In the genomic region with DNA sequence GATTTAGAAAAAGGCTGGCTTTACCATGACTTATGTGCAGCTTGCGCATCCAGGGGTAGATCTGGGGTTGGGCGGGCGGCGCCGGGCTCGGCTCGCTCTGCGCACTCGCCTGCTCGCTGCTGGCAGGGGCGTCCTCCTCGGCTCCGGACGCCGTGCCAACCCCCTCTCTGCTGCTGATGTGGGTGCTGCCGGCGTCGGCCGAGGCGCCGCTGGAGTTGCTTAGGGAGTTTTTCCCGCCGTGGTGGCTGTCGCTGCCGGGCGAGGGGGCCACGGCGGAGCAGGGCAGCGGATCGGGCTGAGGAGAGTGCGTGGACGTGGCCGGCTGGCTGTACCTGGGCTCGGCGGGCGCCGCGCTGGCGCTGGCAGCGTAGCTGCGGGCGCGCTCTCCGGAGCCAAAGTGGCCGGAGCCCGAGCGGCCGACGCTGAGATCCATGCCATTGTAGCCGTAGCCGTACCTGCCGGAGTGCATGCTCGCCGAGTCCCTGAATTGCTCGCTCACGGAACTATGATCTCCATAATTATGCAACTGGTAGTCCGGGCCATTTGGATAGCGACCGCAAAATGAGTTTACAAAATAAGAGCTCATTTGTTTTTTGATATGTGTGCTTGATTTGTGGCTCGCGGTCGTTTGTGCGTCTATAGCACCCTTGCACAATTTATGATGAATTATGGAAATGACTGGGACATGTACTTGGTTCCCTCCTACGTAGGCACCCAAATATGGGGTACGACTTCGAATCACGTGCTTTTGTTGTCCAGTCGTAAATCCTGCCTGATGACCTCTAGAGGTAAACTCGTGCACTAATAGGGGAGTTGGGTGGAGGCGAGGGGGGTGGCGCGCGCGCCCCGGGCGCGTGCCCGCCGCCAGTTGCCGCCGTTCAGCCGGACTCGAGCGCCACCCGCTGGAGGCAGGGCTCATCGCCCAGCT, we compare ENCODE assay signal across 8 cellular contexts. TPM values are rescaled to one million over a fixed set of nuclear protein-coding genes. Genes with fewer than 3 reads are reported as not detected.
DNase-seq lines count a peak whose midpoint lies in the region; ATAC-seq, FAIRE-seq and TF ChIP-seq lines count a peak whose summit lies in the region.

A gene (minus strand): TSS at position 660 of the 928 bp plus-strand sequence. CDS start 74 bp downstream, at position 586.

- peak within 1 kb of the TSS; percentile 29 to 84 (median 65) for H3K4me3 ChIP-seq in endothelial cell of umbilical vein (replicated peaks in 1 of 3; ENCODE audit: insufficient read depth in 1 of 3, low read depth in 1 of 3, low read length in 3 of 3)
- H3K4me3 ChIP-seq in mucosa of stomach (ENCODE audit: low read length) = peak within 1 kb of the TSS; percentile 78

- BruUV-seq in endothelial cell of umbilical vein (replicated peaks; lab: Mats Ljungman, UMichigan) = TSS peak; percentile 12

- intact Hi-C loops in endothelial cell of umbilical vein (cut with micrococcal nuclease) = loop anchor here (1.0 to 5.0 kb wide), 6 partner anchors 18 to 1286 kb away; no protein-coding TSS in a partner anchor

- dilution Hi-C loops in endothelial cell of umbilical vein (cut with MboI; ENCODE audit: extremely low pct_ligation_motif_present, low sequenced_read_pairs) = no loop called here

- H3K36me3 ChIP-seq in endothelial cell of umbilical vein (ENCODE audit: control insufficient read depth in 2 of 2, extremely low read depth in 1 of 2, insufficient read depth in 2 of 2, low read length in 2 of 2) = peaks cover 0 to 19% of the 10 kb centered on the region in 2 experiments
- no peaks in the 10 kb centered on the region for H3K36me3 ChIP-seq in mucosa of stomach (ENCODE audit: control insufficient read depth, insufficient read depth, low read length)

- peaks cover 97% of the 10 kb centered on the region for H3K79me2 ChIP-seq in endothelial cell of umbilical vein (ENCODE audit: control insufficient read depth, insufficient read depth, low read length)

- no peaks in the 10 kb centered on the region for H3K9me1 ChIP-seq in endothelial cell of umbilical vein (replicated peaks; ENCODE audit: control insufficient read depth, extremely low read depth, insufficient read depth, low read length)

- FAIRE-seq in endothelial cell of umbilical vein (lab: Jason Lieb, UNC) = peak; percentile 94

- no peaks in the 10 kb centered on the region for H3K27me3 ChIP-seq in endothelial cell of umbilical vein (ENCODE audit: control insufficient read depth in 2 of 2, insufficient read depth in 2 of 2, low read length in 2 of 2)
- peaks cover 49% of the 10 kb centered on the region for H3K27me3 ChIP-seq in mucosa of stomach (ENCODE audit: control insufficient read depth, insufficient read depth, low read length)

- DNase-seq in NCI-H524 treated with DMSO at 0.1 percent for 48 hours (lab: John Stamatoyannopoulos, UW) (peak; percentile 74), endothelial cell of umbilical vein (ENCODE audit: low read depth, low spot score) (peak; percentile 97), UCSD-AML1 (lab: John Stamatoyannopoulos, UW; ENCODE audit: unreplicated experiment) (no peak), Ammon's horn (ENCODE audit: low spot score) (no peak)

- H3K4me2 ChIP-seq in endothelial cell of umbilical vein (ENCODE audit: insufficient read depth, low read length) = peak within 1 kb of the TSS; percentile 92

- no peak within 1 kb of the TSS for H2AFZ ChIP-seq in endothelial cell of umbilical vein (ENCODE audit: low read depth, low read length)

- ATAC-seq in HG03457 (IDR thresholded peaks at IDR 0.05; ENCODE audit: unreplicated experiment) (no peak), GM18505 (IDR thresholded peaks at IDR 0.05; ENCODE audit: unreplicated experiment) (no peak)

- CTCF ChIA-PET in endothelial cell of umbilical vein (lab: Charles Lee) = interaction anchor here (0.7 to 7.0 kb wide), 32 partner anchors 8 to 1251 kb away, joined by 3 to 72 read pairs (median 7); a partner anchor contains a TSS

- TF ChIP-seq POLR2A in endothelial cell of umbilical vein (IDR thresholded peaks at IDR 0.05; ENCODE audit: low read depth, low read length) = peak; percentile 86
- TF ChIP-seq POLR2A in GM18505 (IDR thresholded peaks at IDR 0.05; ENCODE audit: borderline replicate concordance, extremely low read depth, insufficient read depth, insufficient read length) = no peak

- no peaks in the 10 kb centered on the region for H3K9me3 ChIP-seq in endothelial cell of umbilical vein (replicated peaks; ENCODE audit: control insufficient read depth, insufficient read depth, low read length)
- no peaks in the 10 kb centered on the region for H3K9me3 ChIP-seq in mucosa of stomach (ENCODE audit: control insufficient read depth, low read length)

- H3K4me1 ChIP-seq in endothelial cell of umbilical vein (ENCODE audit: control insufficient read depth, extremely low read depth, insufficient read depth, low read length) = peaks cover 73% of the 10 kb centered on the region
- H3K4me1 ChIP-seq in mucosa of stomach (ENCODE audit: control insufficient read depth, insufficient read depth, low read length) = peaks cover 17% of the 10 kb centered on the region

- H3K9ac ChIP-seq in endothelial cell of umbilical vein (replicated peaks; ENCODE audit: extremely low read depth, insufficient read depth, low read length) (peak within 1 kb of the TSS; percentile 84), mucosa of stomach (ENCODE audit: low read length) (peak within 1 kb of the TSS; percentile 83)

- no peaks in the 10 kb centered on the region for H4K20me1 ChIP-seq in endothelial cell of umbilical vein (replicated peaks; ENCODE audit: control insufficient read depth, extremely low read depth, insufficient read depth, low read length)

- POLR2A ChIA-PET in endothelial cell of umbilical vein (lab: Charles Lee) = interaction anchor here (0.7 to 1.5 kb wide), 4 partner anchors 15 to 44 kb away, joined by 3 read pairs; a partner anchor contains a TSS

- H3K27ac ChIP-seq in endothelial cell of umbilical vein (ENCODE audit: insufficient read depth, low read depth, low read length) = peak within 1 kb of the TSS; percentile 82

- TF ChIP-seq CTCF in GM12874 (IDR thresholded peaks at IDR 0.05; ENCODE audit: insufficient read depth, low read depth, low read length) (peak; percentile 73), endothelial cell of umbilical vein (IDR thresholded peaks at IDR 0.05; ENCODE audit: extremely low read depth in 1 of 2, insufficient read depth in 1 of 2, low read depth in 1 of 2, low read length in 2 of 2) (peak; percentile 83 to 96)

TF ChIP-seq in endothelial cell of umbilical vein, 7 proteins besides CTCF, POLR2A, EP300 and RAD21:
- TF ChIP-seq MYC (IDR thresholded peaks at IDR 0.05; ENCODE audit: low read depth, low read length) (no peak), POLR2AphosphoS5 (IDR thresholded peaks at IDR 0.05; ENCODE audit: insufficient read depth, low read depth, low read length) (peak; percentile 82)
- TF ChIP-seq, protein P1, sequence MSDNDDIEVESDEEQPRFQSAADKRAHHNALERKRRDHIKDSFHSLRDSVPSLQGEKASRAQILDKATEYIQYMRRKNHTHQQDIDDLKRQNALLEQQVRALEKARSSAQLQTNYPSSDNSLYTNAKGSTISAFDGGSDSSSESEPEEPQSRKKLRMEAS (IDR thresholded peaks at IDR 0.05; ENCODE audit: insufficient read depth, insufficient read length) = peak; percentile 93

RNA-seq across cellular contexts. Expression of the gene that starts here (rescaled TPM):
- total RNA-seq in endothelial cell of umbilical vein = 18.8 and 21.4 TPM in 2 replicates
- 18.6 and 22.1 TPM in 2 replicates for polyA plus RNA-seq in endothelial cell of umbilical vein
- 15.7 and 18.5 TPM in 2 replicates for polyA plus RNA-seq in endothelial cell of umbilical vein (2011; cell fraction: cytosol; rRNA removed)
- polyA plus RNA-seq in endothelial cell of umbilical vein (2011; cell fraction: nucleus; rRNA removed) = 29.1 and 32.2 TPM in 2 replicates
- polyA plus RNA-seq in endothelial cell of umbilical vein (2012) = 19.5 and 28.4 TPM in 2 replicates
- 12.0 and 16.8 TPM in 2 replicates for polyA minus RNA-seq in endothelial cell of umbilical vein
- polyA minus RNA-seq in endothelial cell of umbilical vein (2011; cell fraction: cytosol; rRNA and poly(A)+ RNA removed) = 1.3 TPM
- 10.0 and 11.6 TPM in 2 replicates for polyA minus RNA-seq in endothelial cell of umbilical vein (2011; cell fraction: nucleus; rRNA and poly(A)+ RNA removed)

Comparison
In these comparisons a context has a peak if more than half of its experiments do, and no peak if none do; other contexts are left out.
1. DNase-seq: peak in NCI-H524 treated with DMSO at 0.1 percent for 48 hours (single experiment) and endothelial cell of umbilical vein (single experiment); none in UCSD-AML1 (single experiment) and Ammon's horn (single experiment).